Comparison of ENCODE assay signal across 20 cellular contexts in genomic region chr1:95146637-95147036, GRCh38. TPM values are rescaled to one million over a fixed set of nuclear protein-coding genes. Genes with fewer than 3 reads are reported as not detected.
A peak's percentile ranks its signal among the peaks of the same experiment; 100 is the strongest.
DNase-seq lines count a peak whose midpoint lies in the region; ATAC-seq, FAIRE-seq and TF ChIP-seq lines count a peak whose summit lies in the region.
"Had no signal": no experiment of that assay in that cellular context is flagged by ENCODE, and none has a peak within 500 bp of the region (broad histone marks: within the 10 kb centered on the region; RNA-seq: fewer than 3 reads in every experiment).

No MANE protein-coding gene starts in this region.

- H3K4me1 Mint-ChIP-seq in Calu3 (ENCODE audit: low read depth, unreplicated experiment), result peaks cover 6% of the 10 kb centered on the region
- H3K4me1 Mint-ChIP-seq in activated T-helper 2 cell treated with anti-CD3 and anti-CD28 coated beads, Interferon-gamma antibody, Interleukin-2, Interleukin-4, amounts not matched to agents 10 μg/mL and 5 μg/mL and 100 μg/mL, durations not matched to agents 14 hours and 24 hours and 36 hours (ENCODE audit: low read depth), result no peaks in the 10 kb centered on the region
- H3K4me1 Mint-ChIP-seq: natural killer cell had no signal

- no TSS peak for BruUV-seq in Calu3 (replicated peaks; lab: Mats Ljungman, UMichigan)

- intact Hi-C loops in Calu3 (cut with micrococcal nuclease; ENCODE audit: unreplicated experiment), result loop anchor here (10.0 kb wide), 1 partner anchor 62 kb away; no protein-coding TSS in a partner anchor
- intact Hi-C loops in activated T-helper 2 cell treated with anti-CD3 and anti-CD28 coated beads, Interferon-gamma antibody, Interleukin-2, Interleukin-4, amounts not matched to agents 10 μg/mL and 5 μg/mL and 100 μg/mL, durations not matched to agents 14 hours and 24 hours and 36 hours (cut with micrococcal nuclease), result no loop called here

- ATAC-seq in GM19452 (IDR thresholded peaks at IDR 0.05; ENCODE audit: unreplicated experiment) (peak; percentile 56), HG02973 (IDR thresholded peaks at IDR 0.05; ENCODE audit: unreplicated experiment) (peak; percentile 73)
- ATAC-seq: natural killer cell had no signal

- DNase-seq in GM12891 (ENCODE audit: insufficient read length, low spot score) (no peak), Karpas-422 (peak; percentile 61), MM.1S (no peak), D721Med (ENCODE audit: insufficient read length, low spot score) (no peak), Calu3 (no peak)
- DNase-seq in activated T-helper 2 cell treated with anti-CD3 and anti-CD28 coated beads, Interferon-gamma antibody, Interleukin-2, Interleukin-4, amounts not matched to agents 10 μg/mL and 5 μg/mL and 100 μg/mL, durations not matched to agents 14 hours and 24 hours and 36 hours (ENCODE audit: low spot score), result no peak
- DNase-seq: activated gamma-delta T cell; anterior cingulate cortex; CD4-positive, alpha-beta T cell; HCEC 1CT; MG63; natural killer cell; NCI-H2081; NCI-H526 treated with DMSO at 0.1 percent for 48 hours; PC-9 had no signal

- H3K4me1 ChIP-seq in Karpas-422 (ENCODE audit: low read length) (peaks cover 18% of the 10 kb centered on the region), MM.1S (ENCODE audit: low read length) (no peaks in the 10 kb centered on the region)
- H3K4me1 ChIP-seq: prostate gland had no signal

- no peaks in the 10 kb centered on the region for H4K20me1 ChIP-seq in Karpas-422 (ENCODE audit: insufficient read depth, low read depth, low read length)
- no peaks in the 10 kb centered on the region for H4K20me1 ChIP-seq in MM.1S (ENCODE audit: insufficient read depth, low read length)

- no peak overlapping the region for H3K4me3 Mint-ChIP-seq in Calu3 (ENCODE audit: low read depth, unreplicated experiment)
- no peak overlapping the region for H3K4me3 Mint-ChIP-seq in activated T-helper 2 cell treated with anti-CD3 and anti-CD28 coated beads, Interferon-gamma antibody, Interleukin-2, Interleukin-4, amounts not matched to agents 10 μg/mL and 5 μg/mL and 100 μg/mL, durations not matched to agents 14 hours and 24 hours and 36 hours (ENCODE audit: low read depth)
- H3K4me3 Mint-ChIP-seq: CD4-positive, alpha-beta T cell; natural killer cell had no signal

- no peaks in the 10 kb centered on the region for H3F3A ChIP-seq in MM.1S (ENCODE audit: insufficient read depth, low read length)

- H3K27me3 ChIP-seq in Karpas-422 (ENCODE audit: low read length) (no peaks in the 10 kb centered on the region), MM.1S (replicated peaks; ENCODE audit: insufficient read depth, low read length) (no peaks in the 10 kb centered on the region)
- H3K27me3 ChIP-seq: MG63 had no signal

- H3K4me3 ChIP-seq in Karpas-422 (ENCODE audit: low read length) (no peak overlapping the region), MM.1S (ENCODE audit: low read length) (no peak overlapping the region)
- H3K4me3 ChIP-seq: MG63, PC-9, prostate gland had no signal

- H3K36me3 Mint-ChIP-seq in Calu3 (ENCODE audit: insufficient read depth, unreplicated experiment), result peaks cover 4% of the 10 kb centered on the region
- H3K36me3 Mint-ChIP-seq in activated T-helper 2 cell treated with anti-CD3 and anti-CD28 coated beads, Interferon-gamma antibody, Interleukin-2, Interleukin-4, amounts not matched to agents 10 μg/mL and 5 μg/mL and 100 μg/mL, durations not matched to agents 14 hours and 24 hours and 36 hours (ENCODE audit: low read depth), result no peaks in the 10 kb centered on the region
- H3K36me3 Mint-ChIP-seq: natural killer cell had no signal

- no peak overlapping the region for H3K9ac ChIP-seq in Karpas-422 (ENCODE audit: low read length)
- no peak overlapping the region for H3K9ac ChIP-seq in MM.1S (ENCODE audit: low read length)

- H3K9me2 ChIP-seq in Karpas-422 (replicated peaks; ENCODE audit: insufficient read depth, low read length) (no peaks in the 10 kb centered on the region), MM.1S (replicated peaks; ENCODE audit: insufficient read depth, low read length) (no peaks in the 10 kb centered on the region)

- H3K9me3 Mint-ChIP-seq in Calu3 (ENCODE audit: low read depth, unreplicated experiment), result no peaks in the 10 kb centered on the region
- no peaks in the 10 kb centered on the region for H3K9me3 Mint-ChIP-seq in activated T-helper 2 cell treated with anti-CD3 and anti-CD28 coated beads, Interferon-gamma antibody, Interleukin-2, Interleukin-4, amounts not matched to agents 10 μg/mL and 5 μg/mL and 100 μg/mL, durations not matched to agents 14 hours and 24 hours and 36 hours
- H3K9me3 Mint-ChIP-seq: CD4-positive, alpha-beta T cell; natural killer cell had no signal

- CTCF ChIA-PET in Calu3 (lab: Charles Lee), result no interaction called here

- H2AFZ ChIP-seq in Karpas-422 (ENCODE audit: low read length) (no peak overlapping the region), MM.1S (ENCODE audit: low read length) (no peak overlapping the region)
- H2AFZ ChIP-seq: PC-9 had no signal

- H3K79me2 ChIP-seq in Karpas-422 (ENCODE audit: low read length) (no peaks in the 10 kb centered on the region), MM.1S (ENCODE audit: low read length) (no peaks in the 10 kb centered on the region)

- no peaks in the 10 kb centered on the region for H3K36me3 ChIP-seq in Karpas-422 (ENCODE audit: insufficient read depth, low read length)
- no peaks in the 10 kb centered on the region for H3K36me3 ChIP-seq in MM.1S (replicated peaks; ENCODE audit: insufficient read depth, low read length)
- H3K36me3 ChIP-seq: MG63, prostate gland had no signal

- no peak for TF ChIP-seq POLR2A in GM12891 (IDR thresholded peaks at IDR 0.05; ENCODE audit: low read depth, low read length)

- no peaks in the 10 kb centered on the region for H3K27me3 Mint-ChIP-seq in Calu3 (ENCODE audit: unreplicated experiment)
- no peaks in the 10 kb centered on the region for H3K27me3 Mint-ChIP-seq in activated T-helper 2 cell treated with anti-CD3 and anti-CD28 coated beads, Interferon-gamma antibody, Interleukin-2, Interleukin-4, amounts not matched to agents 10 μg/mL and 5 μg/mL and 100 μg/mL, durations not matched to agents 14 hours and 24 hours and 36 hours (ENCODE audit: low read depth)

- H3K27ac ChIP-seq in Karpas-422 (ENCODE audit: low read length) (no peak overlapping the region), MM.1S (ENCODE audit: low read length) (no peak overlapping the region)
- H3K27ac ChIP-seq: PC-9, prostate gland had no signal

- no peak for FAIRE-seq in GM12891 (lab: Jason Lieb, UNC)
- no peak for FAIRE-seq in D721Med (lab: Jason Lieb, UNC)
- FAIRE-seq: endothelial cell of umbilical vein, urothelium cell line had no signal

- no peak for TF ChIP-seq CTCF in MM.1S (IDR thresholded peaks at IDR 0.05; ENCODE audit: low read length)
- no peak for TF ChIP-seq CTCF in D721Med (IDR thresholded peaks at IDR 0.05; ENCODE audit: insufficient read depth, missing control alignments)
- TF ChIP-seq CTCF in Calu3 (IDR thresholded peaks at IDR 0.05; ENCODE audit: unreplicated experiment), result no peak

- H3K9me3 ChIP-seq in Karpas-422 (ENCODE audit: low read length) (no peaks in the 10 kb centered on the region), MM.1S (replicated peaks; ENCODE audit: insufficient read depth, low read length) (no peaks in the 10 kb centered on the region)
- H3K9me3 ChIP-seq: MG63, prostate gland had no signal

- no peak overlapping the region for H3K27ac Mint-ChIP-seq in Calu3 (ENCODE audit: unreplicated experiment)
- no peak overlapping the region for H3K27ac Mint-ChIP-seq in activated T-helper 2 cell treated with anti-CD3 and anti-CD28 coated beads, Interferon-gamma antibody, Interleukin-2, Interleukin-4, amounts not matched to agents 10 μg/mL and 5 μg/mL and 100 μg/mL, durations not matched to agents 14 hours and 24 hours and 36 hours
- H3K27ac Mint-ChIP-seq: CD4-positive, alpha-beta T cell; natural killer cell had no signal

- H3K4me2 ChIP-seq in Karpas-422 (ENCODE audit: low read depth, low read length, poor library complexity, severe bottlenecking) (peak overlapping the region; percentile 66), MM.1S (ENCODE audit: low read depth, low read length) (no peak overlapping the region)
- H3K4me2 ChIP-seq: PC-9 had no signal

TF ChIP-seq in GM12891, 5 proteins besides CTCF, POLR2A, EP300 and RAD21:
- TF ChIP-seq POLR2AphosphoS5 (IDR thresholded peaks at IDR 0.05; ENCODE audit: low read depth, low read length), result no peak
- no peak for TF ChIP-seq TAF1 (IDR thresholded peaks at IDR 0.05; ENCODE audit: low read depth, low read length)
- no peak for TF ChIP-seq PAX5 (IDR thresholded peaks at IDR 0.05; ENCODE audit: insufficient read depth, low read length, severe bottlenecking)
- TF ChIP-seq POU2F2 (IDR thresholded peaks at IDR 0.05; ENCODE audit: low read depth, low read length), result no peak
- peak; percentile 38; the same call in 1 of the 2 replicates for TF ChIP-seq SPI1 (IDR thresholded peaks at IDR 0.05; ENCODE audit: low read depth, low read length)
TF ChIP-seq in GM12891: peak in this region for 1.

RNA-seq across cellular contexts. Expression of gene TLCD4, which starts 29.5 kb away (rescaled TPM):
- 0.01 TPM for polyA plus RNA-seq in GM12891 (2012; ENCODE audit: low read depth, missing spikeins)
- not detected in 2 replicates for total RNA-seq in Karpas-422 (2014; rRNA removed; shearing (Covaris generic); ENCODE audit: low replicate concordance)
- total RNA-seq in Calu3 (2022), result 34.7 and 52.1 TPM in 2 replicates
- total RNA-seq in activated T-helper 2 cell treated with anti-CD3 and anti-CD28 coated beads, Interferon-gamma antibody, Interleukin-2, Interleukin-4, amounts not matched to agents 10 μg/mL and 5 μg/mL and 100 μg/mL, durations not matched to agents 14 hours and 24 hours and 36 hours, result not detected in 2 replicates

Comparison
In these comparisons a context has a peak if more than half of its experiments do, and no peak if none do; other contexts are left out.
1. RNA of gene TLCD4, which starts 29.5 kb away (total RNA-seq): 34.7 to 52.1 TPM in Calu3; not detected in Karpas-422 and not detected in activated T-helper 2 cell treated with anti-CD3 and anti-CD28 coated beads, Interferon-gamma antibody, Interleukin-2, Interleukin-4, amounts not matched to agents 10 μg/mL and 5 μg/mL and 100 μg/mL, durations not matched to agents 14 hours and 24 hours and 36 hours; every median in the first group is over 10 times any median in the second.